11 cellular contexts compared by ENCODE assay signal in genomic region chr3:52058111-52058510, GRCh38. TPM values are rescaled to one million over a fixed set of nuclear protein-coding genes. Genes with fewer than 3 reads are reported as not detected.
DNase-seq lines count a peak whose midpoint lies in the region; ATAC-seq, FAIRE-seq and TF ChIP-seq lines count a peak whose summit lies in the region.
"Had no signal": no experiment of that assay in that cellular context is flagged by ENCODE, and none has a peak within 500 bp of the region (broad histone marks: within the 10 kb centered on the region; RNA-seq: fewer than 3 reads in every experiment).

No MANE protein-coding gene starts in this region.

- in situ Hi-C loops in HepG2 (cut with HindIII; ENCODE audit: extremely low pct_ligation_motif_present, low pct_unique_long_range_greater_than_20kb): loop anchor here (5.0 kb wide), 1 partner anchor 79 kb away; no protein-coding TSS in a partner anchor

- no peak for TF ChIP-seq RAD21 in HepG2 (CRISPR knock-in tag; IDR thresholded peaks at IDR 0.05)

- no CpG with 5 or more reads among the region's 6 CpGs for whole genome bisulfite sequencing in HepG2 (ENCODE audit: low lambda C conversion rate)
- no CpG with 5 or more reads among the region's 6 CpGs for WGBS in right lobe of liver (ENCODE audit: insufficient coverage, low coverage, low lambda C conversion rate, missing lambda C conversion rate)
- 88% methylated on average over 4 of the region's 6 CpGs for WGBS in suprapubic skin

- H3K79me2 ChIP-seq in HepG2 (ENCODE audit: insufficient read depth, low read length): no peaks in the 10 kb centered on the region
- no peaks in the 10 kb centered on the region for H3K79me2 ChIP-seq in SU-DHL-6 (ENCODE audit: insufficient read depth, low read length)

- TF ChIP-seq EP300 in HepG2 (IDR thresholded peaks at IDR 0.05; ENCODE audit: low read depth in 2 of 2, low read length in 2 of 2) (no peak), HepG2 (CRISPR knock-in tag; IDR thresholded peaks at IDR 0.05; ENCODE audit: borderline replicate concordance) (no peak), suprapubic skin (IDR thresholded peaks at IDR 0.05) (no peak)

- no peak for TF ChIP-seq POLR2A in HepG2 (IDR thresholded peaks at IDR 0.05; ENCODE audit: insufficient read depth in 1 of 2, low read depth in 2 of 2, low read length in 2 of 2)
- TF ChIP-seq POLR2A in right lobe of liver (IDR thresholded peaks at IDR 0.05): no peak
- TF ChIP-seq POLR2A in suprapubic skin (IDR thresholded peaks at IDR 0.05): no peak

- DNase-seq in HepG2 (ENCODE audit: low spot score): no peak
- DNase-seq in right lobe of liver: no peak
- DNase-seq in suprapubic skin (ENCODE audit: low spot score in 2 of 2): no peak
- DNase-seq in left lung: no peak
- no peak for DNase-seq in iPS-NIHi7 (ENCODE audit: extremely low spot score)
- DNase-seq: activated CD8-positive, alpha-beta memory T cell treated with anti-CD3 and anti-CD28 coated beads, Interleukin-2, amount 50 U/mL, for 48 hours; NCI-H1694 had no signal

- POLR2A ChIA-PET in HepG2 (lab: Yijun Ruan, JAX): interaction anchor here (1.3 to 2.7 kb wide), 6 partner anchors 8 to 70 kb away, joined by 4 to 20 read pairs (median 6); partner anchors contain the start of gene RPL29

- H3K36me3 ChIP-seq in HepG2 (replicated peaks in 1 of 2; ENCODE audit: control insufficient read depth in 1 of 2, insufficient read depth in 2 of 2, low read length in 2 of 2): 0 out of 5 replicates have a peak, but pooled peaks cover 2 to 3% of the 10 kb centered on the region in 2 experiments
- no peaks in the 10 kb centered on the region for H3K36me3 ChIP-seq in right lobe of liver
- no peaks in the 10 kb centered on the region for H3K36me3 ChIP-seq in SU-DHL-6 (ENCODE audit: low read length)
- H3K36me3 ChIP-seq in iPS-20b (ENCODE audit: insufficient read depth, low read depth, low read length): peaks cover 11% of the 10 kb centered on the region; the same call in 1 of the 2 replicates
- H3K36me3 ChIP-seq in suprapubic skin: no peaks in the 10 kb centered on the region
- peaks cover 0 to 12% of the 10 kb centered on the region in 2 donors for H3K36me3 ChIP-seq in left lung

- H3F3A ChIP-seq in SU-DHL-6 (ENCODE audit: insufficient read depth): no peaks in the 10 kb centered on the region

- peaks cover 41% of the 10 kb centered on the region for H3K4me1 ChIP-seq in HepG2 (ENCODE audit: insufficient read depth, low read length)
- peaks cover 0 to 15% (median 2%) of the 10 kb centered on the region in 4 donors for H3K4me1 ChIP-seq in right lobe of liver
- peaks cover 4% of the 10 kb centered on the region for H3K4me1 ChIP-seq in iPS-20b (ENCODE audit: insufficient read depth, low read length)
- peaks cover 70% of the 10 kb centered on the region for H3K4me1 ChIP-seq in suprapubic skin
- peaks cover 22 to 70% of the 10 kb centered on the region in 2 donors for H3K4me1 ChIP-seq in left lung

- FAIRE-seq in HepG2 (lab: Jason Lieb, UNC): no peak

- ATAC-seq in HepG2 (peak; percentile 2; the same call in 1 of the 3 replicates), right lobe of liver (no peak), left lung (no peak), HG02870 (IDR thresholded peaks at IDR 0.05; ENCODE audit: unreplicated experiment) (no peak)

- H3K9ac ChIP-seq in HepG2 (ENCODE audit: insufficient read depth, low read depth, low read length) (peak overlapping the region; percentile 27; the same call in 1 of the 2 replicates), SU-DHL-6 (ENCODE audit: low read length) (peak overlapping the region; percentile 47; the same call in 1 of the 2 replicates), iPS-20b (ENCODE audit: low read depth, low read length) (peak overlapping the region; percentile 75; the same call in 1 of the 2 replicates)

- peak overlapping the region; percentile 37 to 65 (median 37); a peak in 4 of 6 replicates for H3K4me3 ChIP-seq in HepG2 (replicated peaks in 1 of 3; ENCODE audit: insufficient read depth in 1 of 3, low read depth in 2 of 3, low read length in 3 of 3)
- no peak overlapping the region for H3K4me3 ChIP-seq in right lobe of liver
- no peak overlapping the region for H3K4me3 ChIP-seq in SU-DHL-6 (ENCODE audit: insufficient read depth, low read length, poor library complexity, severe bottlenecking)
- peak overlapping the region; percentile 57; the same call in 1 of the 2 replicates for H3K4me3 ChIP-seq in iPS-20b (ENCODE audit: low read length)
- no peak overlapping the region for H3K4me3 ChIP-seq in suprapubic skin
- H3K4me3 ChIP-seq in left lung: no peak overlapping the region

- no peaks in the 10 kb centered on the region for H4K20me1 ChIP-seq in HepG2 (ENCODE audit: insufficient read depth, low read length)
- no peaks in the 10 kb centered on the region for H4K20me1 ChIP-seq in SU-DHL-6 (ENCODE audit: low read depth, low read length)

- BruUV-seq in HepG2 (replicated peaks; lab: Mats Ljungman, UMichigan): no TSS peak

- H3K27ac ChIP-seq in HepG2 (ENCODE audit: extremely low read length, insufficient read depth, low read length) (no peak overlapping the region), right lobe of liver (no peak overlapping the region), SU-DHL-6 (ENCODE audit: low read depth, low read length) (no peak overlapping the region), iPS-20b (ENCODE audit: low read length) (no peak overlapping the region), suprapubic skin (no peak overlapping the region), left lung (no peak overlapping the region)

- H3K27me3 ChIP-seq in HepG2 (ENCODE audit: control insufficient read depth in 1 of 2, insufficient read depth in 2 of 2, low read length in 2 of 2): peaks cover 4 to 38% of the 10 kb centered on the region in 2 experiments; a peak in 4 of 5 replicates
- H3K27me3 ChIP-seq in right lobe of liver: no peaks in the 10 kb centered on the region
- no peaks in the 10 kb centered on the region for H3K27me3 ChIP-seq in SU-DHL-6 (ENCODE audit: low read length)
- peaks cover 32% of the 10 kb centered on the region for H3K27me3 ChIP-seq in iPS-20b (ENCODE audit: insufficient read depth, low read length)
- H3K27me3 ChIP-seq in suprapubic skin: no peaks in the 10 kb centered on the region
- H3K27me3 ChIP-seq in left lung: no peaks in the 10 kb centered on the region

- H2AFZ ChIP-seq in HepG2 (ENCODE audit: low read length) (peak overlapping the region; percentile 15), SU-DHL-6 (ENCODE audit: low read depth, low read length, severe bottlenecking) (no peak overlapping the region)

- CTCF ChIA-PET in HepG2 (lab: Yijun Ruan, JAX; ENCODE audit: low intra/inter-chr PET ratio, low total read pairs): no interaction called here

- H3K9me2 ChIP-seq in SU-DHL-6 (replicated peaks; ENCODE audit: insufficient read depth, low read length): no peaks in the 10 kb centered on the region

- H3K9me3 ChIP-seq in HepG2 (ENCODE audit: low read length): no peaks in the 10 kb centered on the region
- no peaks in the 10 kb centered on the region for H3K9me3 ChIP-seq in right lobe of liver
- H3K9me3 ChIP-seq in SU-DHL-6 (ENCODE audit: insufficient read depth, low read length): no peaks in the 10 kb centered on the region
- no peaks in the 10 kb centered on the region for H3K9me3 ChIP-seq in iPS-20b (ENCODE audit: insufficient read depth, low read depth, low read length)
- no peaks in the 10 kb centered on the region for H3K9me3 ChIP-seq in suprapubic skin
- no peaks in the 10 kb centered on the region for H3K9me3 ChIP-seq in left lung
- H3K9me3 ChIP-seq: mucosa of descending colon had no signal

- H3K4me2 ChIP-seq in HepG2 (ENCODE audit: low read depth, low read length) (peak overlapping the region; percentile 90), SU-DHL-6 (ENCODE audit: low read depth, low read length, poor library complexity, severe bottlenecking) (peak overlapping the region; percentile 55)

- TF ChIP-seq CTCF in HepG2 (CRISPR knock-in tag; IDR thresholded peaks at IDR 0.05) (no peak), right lobe of liver (IDR thresholded peaks at IDR 0.05) (no peak), SU-DHL-6 (IDR thresholded peaks at IDR 0.05; ENCODE audit: insufficient read depth, low read length, poor library complexity, severe bottlenecking) (no peak), suprapubic skin (IDR thresholded peaks at IDR 0.05) (no peak), left lung (IDR thresholded peaks at IDR 0.05) (no peak)

- intact Hi-C loops in HepG2 (cut with micrococcal nuclease; ENCODE audit: unreplicated experiment): no loop called here
- intact Hi-C loops in right lobe of liver (cut with DNase I): no loop called here
- intact Hi-C loops in left lung (cut with DNase I): no loop called here

TF ChIP-seq in HepG2, 621 proteins besides CTCF, POLR2A, EP300 and RAD21 (continues in another document):
- TF ChIP-seq HHEX (CRISPR knock-in tag; IDR thresholded peaks at IDR 0.05): no peak

RNA-seq across cellular contexts. Expression of gene DUSP7, which starts 1.7 kb away (rescaled TPM):
- total RNA-seq in HepG2 (2016; rRNA removed; fragmentation: Illumina TruSeq; extraction: Trizol): 6.6 and 7.3 TPM in 2 replicates
- total RNA-seq in HepG2 (2016; cell fraction: cytosol; rRNA removed; fragmentation: Illumina TruSeq; extraction: Trizol; ENCODE audit: low read depth): 4.7 and 5.1 TPM in 2 replicates
- 5.1 and 7.0 TPM in 2 replicates for total RNA-seq in HepG2 (2016; cell fraction: insoluble cytoplasmic fraction; rRNA removed; fragmentation: Illumina TruSeq; extraction: Trizol)
- total RNA-seq in HepG2 (2016; cell fraction: membrane; rRNA removed; fragmentation: Illumina TruSeq; extraction: Trizol): 14.7 and 15.2 TPM in 2 replicates
- total RNA-seq in HepG2 (2016; cell fraction: nucleus; rRNA removed; fragmentation: Illumina TruSeq; extraction: Trizol): 4.6 and 4.7 TPM in 2 replicates
- polyA plus RNA-seq in HepG2 (2011; rRNA removed): 8.7 and 8.8 TPM in 2 replicates
- 8.3 and 10.5 TPM in 2 replicates for polyA plus RNA-seq in HepG2 (2011; cell fraction: cytosol; rRNA removed)
- polyA plus RNA-seq in HepG2 (2011; cell fraction: nucleus; rRNA removed): 5.7 and 6.3 TPM in 2 replicates
- polyA plus RNA-seq in HepG2 (2012): 2.9 and 3.4 TPM in 2 replicates
- 7.5 and 8.7 TPM in 2 replicates for polyA plus RNA-seq in HepG2 (2016; cell fraction: cytosol; fragmentation: Illumina TruSeq; extraction: Trizol; ENCODE audit: low read depth)
- polyA plus RNA-seq in HepG2 (2016; cell fraction: insoluble cytoplasmic fraction; fragmentation: Illumina TruSeq; extraction: Trizol; ENCODE audit: low read depth): 9.3 and 11.6 TPM in 2 replicates
- polyA plus RNA-seq in HepG2 (2016; cell fraction: membrane; fragmentation: Illumina TruSeq; extraction: Trizol; ENCODE audit: low read depth): 15.7 and 19.4 TPM in 2 replicates
- polyA plus RNA-seq in HepG2 (2016; cell fraction: nucleus; fragmentation: Illumina TruSeq; extraction: Trizol; ENCODE audit: insufficient read depth, low read depth): 7.9 and 8.3 TPM in 2 replicates
- polyA minus RNA-seq in HepG2 (2011; rRNA and poly(A)+ RNA removed; ENCODE audit: low replicate concordance): 31.6 and 87.2 TPM in 2 replicates
- 8.1 and 9.1 TPM in 2 replicates for polyA minus RNA-seq in HepG2 (2011; cell fraction: cytosol; rRNA and poly(A)+ RNA removed)
- polyA minus RNA-seq in HepG2 (2011; cell fraction: nucleus; rRNA and poly(A)+ RNA removed): 4.6 and 5.6 TPM in 2 replicates
- total RNA-seq in right lobe of liver: 1 to 10 TPM; 3.0 to 4.2 (median 3.5) TPM
- total RNA-seq in suprapubic skin: 100 to 1,000 TPM in 3 of 4 donors, 10 to 100 TPM in 1; 91.1 to 190 (median 146) TPM
- total RNA-seq in left lung: 10 to 100 TPM; 35.9 to 38.3 TPM

Comparison
In these comparisons a context has a peak if more than half of its experiments do, and no peak if none do; other contexts are left out.
1. H3K4me3 ChIP-seq: peak in HepG2 (3 of 3) and iPS-20b (single experiment); none in right lobe of liver (0 of 3), SU-DHL-6 (single experiment), suprapubic skin (single experiment) and left lung (0 of 2).
2. Peak in every context shown above with its lines, with median percentiles within 50 percentile points of each other: H3K9ac ChIP-seq.